In genomic region chr10:43680035-43680434, GRCh38 we compare ENCODE assay signal across 17 cellular contexts. TPM values are rescaled to one million over a fixed set of nuclear protein-coding genes. Genes with fewer than 3 reads are reported as not detected.
A peak's percentile ranks its signal among the peaks of the same experiment; 100 is the strongest.
DNase-seq lines count a peak whose midpoint lies in the region; ATAC-seq and TF ChIP-seq lines count a peak whose summit lies in the region.
"Had no signal": no experiment of that assay in that cellular context is flagged by ENCODE, and none has a peak within 500 bp of the region (broad histone marks: within the 10 kb centered on the region; RNA-seq: fewer than 3 reads in every experiment).

No MANE protein-coding gene starts in this region.

- ATAC-seq in foreskin keratinocyte (peak; percentile 79), GM18520 (IDR thresholded peaks at IDR 0.05; ENCODE audit: unreplicated experiment) (no peak)
- ATAC-seq: naive thymus-derived CD8-positive, alpha-beta T cell had no signal

- H3K27me3 ChIP-seq in foreskin keratinocyte, result no peaks in the 10 kb centered on the region

- TF ChIP-seq CTCF in C4-2B (conservative IDR thresholded peaks at IDR 0.05) (no peak), foreskin keratinocyte (conservative IDR thresholded peaks at IDR 0.05) (no peak)

- H3K27ac ChIP-seq in C4-2B (peak overlapping the region; percentile 37), foreskin keratinocyte (no peak overlapping the region)
- H3K27ac ChIP-seq: HL-60, lower lobe of right lung, VCaP had no signal

- DNase-seq in HS-27A (ENCODE audit: low read depth) (peak; percentile 22), astrocyte of the hippocampus (ENCODE audit: low read depth, low spot score) (peak; percentile 50), foreskin keratinocyte (peak in 1 of 2 donors; percentile 31), NCI-H510A treated with DMSO at 0.1 percent for 48 hours (lab: John Stamatoyannopoulos, UW) (no peak), NCI-H1048 (lab: John Stamatoyannopoulos, UW) (no peak), T-helper 1 cell (no peak)
- DNase-seq: activated gamma-delta T cell treated with Interleukin-2 at 50 U/mL for 16 hours; Kasumi-1; naive thymus-derived CD8-positive, alpha-beta T cell; NCI-H1930; NCI-H526 had no signal

- no peaks in the 10 kb centered on the region for H3K4me1 ChIP-seq in foreskin keratinocyte

RNA-seq across cellular contexts. Expression of gene ZNF32, which starts 31.4 kb away (rescaled TPM):
- total RNA-seq in foreskin keratinocyte, result 24.4 and 25.4 TPM in 2 replicates
- polyA plus RNA-seq in foreskin keratinocyte, result 27.7 and 29.3 TPM in 2 replicates
- total RNA-seq: OCI-LY7 had no signal

Comparison
In these comparisons a context has a peak if more than half of its experiments do, and no peak if none do; other contexts are left out.
1. DNase-seq: peak in HS-27A (single experiment) and astrocyte of the hippocampus (single experiment); none in NCI-H510A treated with DMSO at 0.1 percent for 48 hours (single experiment), NCI-H1048 (single experiment) and T-helper 1 cell (0 of 5).